ENCODE assay signal across 10 cellular contexts in the genomic region with DNA sequence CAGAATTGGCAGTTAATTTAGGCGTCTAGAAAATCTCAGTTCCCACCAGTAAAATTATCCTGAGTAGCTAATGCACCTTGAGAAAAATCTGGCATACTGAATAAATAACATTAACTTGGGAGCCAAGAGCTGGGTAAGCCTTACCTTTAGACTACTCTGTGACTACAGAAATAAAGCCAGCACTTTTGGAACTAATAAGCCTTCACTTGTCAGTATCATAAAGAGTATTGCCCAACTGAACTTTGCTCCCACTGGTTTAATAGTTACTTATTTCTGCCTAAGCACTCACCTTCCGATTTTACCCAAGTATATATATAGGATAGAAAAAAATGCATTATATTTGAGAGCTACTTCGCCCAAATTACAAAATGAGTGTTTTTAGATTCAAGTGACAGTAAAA.
"Had no signal": no experiment of that assay in that cellular context is flagged by ENCODE, and none has a peak within 500 bp of the region (broad histone marks: within the 10 kb centered on the region; RNA-seq: fewer than 3 reads in every experiment).

No MANE protein-coding gene starts in this region.

- H3K4me1 ChIP-seq: right atrium auricular region, tibial artery had no signal

- H3K9me3 ChIP-seq: right atrium auricular region, tibial artery had no signal

- H3K4me1 Mint-ChIP-seq: stimulated activated effector memory CD8-positive, alpha-beta T cell treated with anti-CD3 and anti-CD28 coated beads, Interleukin-12 subunit alpha, Interleukin-12 subunit beta, amount 100 ng/mL, for 72 hours had no signal

- H3K27me3 Mint-ChIP-seq: activated CD4-positive, alpha-beta memory T cell treated with anti-CD3 and anti-CD28 coated beads for 36 hours had no signal

- H3K4me3 ChIP-seq: right atrium auricular region, tibial artery had no signal

- H3K27me3 ChIP-seq: right atrium auricular region, tibial artery had no signal

- DNase-seq: activated CD4-positive, alpha-beta memory T cell treated with anti-CD3 and anti-CD28 coated beads for 36 hours; activated naive CD4-positive, alpha-beta T cell treated with anti-CD3 and anti-CD28 coated beads, Interleukin-2, amount 50 U/mL, for 16 hours; amygdala; dermis blood vessel endothelial cell; hypothalamus; T1000; tibial artery had no signal

- H3K27ac ChIP-seq: right atrium auricular region, tibial artery had no signal

- H3K27ac Mint-ChIP-seq: activated CD4-positive, alpha-beta memory T cell treated with anti-CD3 and anti-CD28 coated beads for 36 hours; activated T-helper 2 cell treated with anti-CD3 and anti-CD28 coated beads, Interferon-gamma antibody, Interleukin-2, Interleukin-4, amounts not matched to agents 10 μg/mL and 5 μg/mL and 100 μg/mL, durations not matched to agents 14 hours and 24 hours and 36 hours had no signal

- H3K4me3 Mint-ChIP-seq: activated CD4-positive, alpha-beta memory T cell treated with anti-CD3 and anti-CD28 coated beads for 36 hours; stimulated activated effector memory CD8-positive, alpha-beta T cell treated with anti-CD3 and anti-CD28 coated beads, Interleukin-12 subunit alpha, Interleukin-12 subunit beta, amount 100 ng/mL, for 72 hours had no signal

- H3K9me3 Mint-ChIP-seq: activated CD4-positive, alpha-beta memory T cell treated with anti-CD3 and anti-CD28 coated beads for 36 hours; activated T-helper 2 cell treated with anti-CD3 and anti-CD28 coated beads, Interferon-gamma antibody, Interleukin-2, Interleukin-4, amounts not matched to agents 10 μg/mL and 5 μg/mL and 100 μg/mL, durations not matched to agents 14 hours and 24 hours and 36 hours; stimulated activated effector memory CD8-positive, alpha-beta T cell treated with anti-CD3 and anti-CD28 coated beads, Interleukin-12 subunit alpha, Interleukin-12 subunit beta, amount 100 ng/mL, for 72 hours had no signal

- ATAC-seq: stimulated activated effector memory CD8-positive, alpha-beta T cell treated with anti-CD3 and anti-CD28 coated beads, Interleukin-12 subunit alpha, Interleukin-12 subunit beta, amount 100 ng/mL, for 72 hours had no signal
